Comparison of ENCODE assay signal across 23 cellular contexts in genomic region chr1:2072109-2072806, GRCh38. TPM values are rescaled to one million over a fixed set of nuclear protein-coding genes. Genes with fewer than 3 reads are reported as not detected.
DNase-seq lines count a peak whose midpoint lies in the region; TF ChIP-seq lines count a peak whose summit lies in the region.
"Had no signal": no experiment of that assay in that cellular context is flagged by ENCODE, and none has a peak within 500 bp of the region (broad histone marks: within the 10 kb centered on the region; RNA-seq: fewer than 3 reads in every experiment).

No MANE protein-coding gene starts in this region.

- H3K4me3 ChIP-seq in LNCaP clone FGC (ENCODE audit: low read depth, low read length) = no peak overlapping the region
- no peak overlapping the region for H3K4me3 ChIP-seq in lower leg skin (ENCODE audit: low read depth, poor library complexity, severe bottlenecking)

- H3K36me3 Mint-ChIP-seq in activated CD4-positive, alpha-beta memory T cell treated with anti-CD3 and anti-CD28 coated beads for 36 hours = peaks cover 14% of the 10 kb centered on the region
- peaks cover 4% of the 10 kb centered on the region for H3K36me3 Mint-ChIP-seq in activated CD4-positive, alpha-beta memory T cell treated with anti-CD3 and anti-CD28 coated beads, Interleukin-2, amount 10 ng/mL, durations not matched to agents 7 days and 5 days (ENCODE audit: low read depth)
- peaks cover 11% of the 10 kb centered on the region for H3K36me3 Mint-ChIP-seq in endothelial cell (ENCODE audit: low read depth, unreplicated experiment)

- intact Hi-C loops in activated CD4-positive, alpha-beta memory T cell treated with anti-CD3 and anti-CD28 coated beads for 36 hours (cut with micrococcal nuclease) = no loop called here
- intact Hi-C loops in lower leg skin (cut with DNase I; ENCODE audit: low total_unique reads) = no loop called here

- peaks cover 8% of the 10 kb centered on the region for H3K9me3 Mint-ChIP-seq in activated CD4-positive, alpha-beta memory T cell treated with anti-CD3 and anti-CD28 coated beads for 36 hours
- no peaks in the 10 kb centered on the region for H3K9me3 Mint-ChIP-seq in activated CD4-positive, alpha-beta memory T cell treated with anti-CD3 and anti-CD28 coated beads, Interleukin-2, amount 10 ng/mL, durations not matched to agents 7 days and 5 days
- no peaks in the 10 kb centered on the region for H3K9me3 Mint-ChIP-seq in endothelial cell (ENCODE audit: unreplicated experiment)
- H3K9me3 Mint-ChIP-seq: neural crest cell had no signal

- peaks cover 9% of the 10 kb centered on the region for H3K4me1 Mint-ChIP-seq in activated CD4-positive, alpha-beta memory T cell treated with anti-CD3 and anti-CD28 coated beads for 36 hours (ENCODE audit: low read depth)
- no peaks in the 10 kb centered on the region for H3K4me1 Mint-ChIP-seq in activated CD4-positive, alpha-beta memory T cell treated with anti-CD3 and anti-CD28 coated beads, Interleukin-2, amount 10 ng/mL, durations not matched to agents 7 days and 5 days
- no peaks in the 10 kb centered on the region for H3K4me1 Mint-ChIP-seq in endothelial cell (ENCODE audit: unreplicated experiment)
- H3K4me1 Mint-ChIP-seq: activated CD4-positive, alpha-beta T cell treated with anti-CD3 and anti-CD28 coated beads, Interleukin-2, amount 10 ng/mL, durations not matched to agents 7 days and 5 days; activated naive CD4-positive, alpha-beta T cell treated with anti-CD3 and anti-CD28 coated beads, Interleukin-2, amount 10 ng/mL, durations not matched to agents 7 days and 5 days; B cell had no signal

- no peak overlapping the region for H3K4me3 Mint-ChIP-seq in activated CD4-positive, alpha-beta memory T cell treated with anti-CD3 and anti-CD28 coated beads for 36 hours
- H3K4me3 Mint-ChIP-seq in activated CD4-positive, alpha-beta memory T cell treated with anti-CD3 and anti-CD28 coated beads, Interleukin-2, amount 10 ng/mL, durations not matched to agents 7 days and 5 days = no peak overlapping the region
- H3K4me3 Mint-ChIP-seq in endothelial cell (ENCODE audit: unreplicated experiment) = peak overlapping the region; percentile 21
- H3K4me3 Mint-ChIP-seq: activated CD4-positive, alpha-beta T cell treated with anti-CD3 and anti-CD28 coated beads, Interleukin-2, amount 10 ng/mL, durations not matched to agents 7 days and 5 days; activated naive CD4-positive, alpha-beta T cell treated with anti-CD3 and anti-CD28 coated beads, Interleukin-2, amount 10 ng/mL, durations not matched to agents 7 days and 5 days; B cell; neural crest cell had no signal

- TF ChIP-seq CTCF in LNCaP clone FGC (IDR thresholded peaks at IDR 0.05; ENCODE audit: control insufficient read depth, extremely low read depth, insufficient read depth) (no peak), endothelial cell (IDR thresholded peaks at IDR 0.05; ENCODE audit: unreplicated experiment) (no peak), lower leg skin (IDR thresholded peaks at IDR 0.05) (no peak)

- no peak for TF ChIP-seq POLR2A in lower leg skin (IDR thresholded peaks at IDR 0.05)

- POLR2A ChIA-PET in activated CD4-positive, alpha-beta memory T cell treated with anti-CD3 and anti-CD28 coated beads for 36 hours (lab: Charles Lee) = no interaction called here
- POLR2A ChIA-PET in activated CD4-positive, alpha-beta memory T cell treated with anti-CD3 and anti-CD28 coated beads, Interleukin-2, amount 10 ng/mL, durations not matched to agents 7 days and 5 days (lab: Charles Lee) = interaction anchor here (1.2 kb wide), 1 partner anchor 39 kb away, joined by 3 read pairs; no protein-coding TSS in a partner anchor

- DNase-seq in activated CD4-positive, alpha-beta memory T cell treated with anti-CD3 and anti-CD28 coated beads for 36 hours = peak; percentile 20
- no peak for DNase-seq in activated CD4-positive, alpha-beta memory T cell treated with anti-CD3 and anti-CD28 coated beads, Interleukin-2, amount 10 ng/mL, durations not matched to agents 7 days and 5 days
- DNase-seq in LNCaP clone FGC (ENCODE audit: low read depth) (peak; percentile 10), endothelial cell (ENCODE audit: low spot score) (no peak), lower leg skin (ENCODE audit: low spot score in 2 of 2) (no peak), NCI-H2196 (lab: John Stamatoyannopoulos, UW; ENCODE audit: unreplicated experiment) (no peak), DMS153 treated with DMSO at 0.1 percent for 48 hours (lab: John Stamatoyannopoulos, UW; ENCODE audit: unreplicated experiment) (no peak)
- DNase-seq in stimulated activated CD8-positive, alpha-beta memory T cell treated with anti-CD3 and anti-CD28 coated beads, Interleukin-4, amount 100 ng/mL, for 48 hours = peak; percentile 32
- DNase-seq: activated CD4-positive, alpha-beta T cell treated with anti-CD3 and anti-CD28 coated beads, Interleukin-2, amount 10 ng/mL, durations not matched to agents 7 days and 5 days; activated naive CD4-positive, alpha-beta T cell treated with anti-CD3 and anti-CD28 coated beads, Interleukin-2, amount 10 ng/mL, durations not matched to agents 7 days and 5 days; Calu3; EL; NCI-H1092 treated with DMSO at 0.1 percent for 48 hours; NCI-H2081; NCI-H524; stimulated activated CD4-positive, alpha-beta T cell treated with anti-CD3 and anti-CD28 coated beads, Interleukin-4, amount 100 ng/mL, for 4 hours; T-helper 1 cell had no signal

- H3K27ac Mint-ChIP-seq in activated CD4-positive, alpha-beta memory T cell treated with anti-CD3 and anti-CD28 coated beads for 36 hours = no peak overlapping the region
- H3K27ac Mint-ChIP-seq in activated CD4-positive, alpha-beta memory T cell treated with anti-CD3 and anti-CD28 coated beads, Interleukin-2, amount 10 ng/mL, durations not matched to agents 7 days and 5 days = no peak overlapping the region
- H3K27ac Mint-ChIP-seq in endothelial cell (ENCODE audit: unreplicated experiment) = no peak overlapping the region
- H3K27ac Mint-ChIP-seq: activated CD4-positive, alpha-beta T cell treated with anti-CD3 and anti-CD28 coated beads, Interleukin-2, amount 10 ng/mL, durations not matched to agents 7 days and 5 days; activated naive CD4-positive, alpha-beta T cell treated with anti-CD3 and anti-CD28 coated beads, Interleukin-2, amount 10 ng/mL, durations not matched to agents 7 days and 5 days; B cell had no signal

- CTCF ChIA-PET in activated CD4-positive, alpha-beta memory T cell treated with anti-CD3 and anti-CD28 coated beads for 36 hours (lab: Charles Lee) = interaction anchor here (3.3 kb wide), 1 partner anchor 28 kb away, joined by 14 read pairs; no protein-coding TSS in a partner anchor
- CTCF ChIA-PET in activated CD4-positive, alpha-beta memory T cell treated with anti-CD3 and anti-CD28 coated beads, Interleukin-2, amount 10 ng/mL, durations not matched to agents 7 days and 5 days (lab: Charles Lee) = interaction anchor here (1.1 kb wide), 1 partner anchor 28 kb away, joined by 4 read pairs; no protein-coding TSS in a partner anchor

- H3K27me3 Mint-ChIP-seq in activated CD4-positive, alpha-beta memory T cell treated with anti-CD3 and anti-CD28 coated beads for 36 hours = no peaks in the 10 kb centered on the region
- H3K27me3 Mint-ChIP-seq in activated CD4-positive, alpha-beta memory T cell treated with anti-CD3 and anti-CD28 coated beads, Interleukin-2, amount 10 ng/mL, durations not matched to agents 7 days and 5 days = no peaks in the 10 kb centered on the region
- H3K27me3 Mint-ChIP-seq in endothelial cell (ENCODE audit: unreplicated experiment) = peaks cover 12% of the 10 kb centered on the region
- H3K27me3 Mint-ChIP-seq: activated CD4-positive, alpha-beta T cell treated with anti-CD3 and anti-CD28 coated beads, Interleukin-2, amount 10 ng/mL, durations not matched to agents 7 days and 5 days; activated naive CD4-positive, alpha-beta T cell treated with anti-CD3 and anti-CD28 coated beads, Interleukin-2, amount 10 ng/mL, durations not matched to agents 7 days and 5 days; B cell had no signal

- WGBS in lower leg skin, 2 donors = 71 to 76% methylated on average over 25 of the region's 25 CpGs

RNA-seq across cellular contexts. Expression of gene PRKCZ, which starts 22.0 kb away (rescaled TPM):
- total RNA-seq in activated CD4-positive, alpha-beta memory T cell treated with anti-CD3 and anti-CD28 coated beads for 36 hours = 10 to 100 TPM; 13.2 to 14.7 TPM
- total RNA-seq in activated CD4-positive, alpha-beta memory T cell treated with anti-CD3 and anti-CD28 coated beads, Interleukin-2, amount 10 ng/mL, durations not matched to agents 7 days and 5 days = 1 to 10 TPM; 6.7 to 8.0 TPM
- total RNA-seq in endothelial cell (ENCODE audit: unreplicated experiment) (23.1 TPM), lower leg skin (10 to 100 TPM; 25.9 to 32.2 (median 26.8) TPM)

RNA-seq across cellular contexts. Expression of gene GABRD, which starts 53.1 kb away (rescaled TPM):
- not detected for total RNA-seq in activated CD4-positive, alpha-beta memory T cell treated with anti-CD3 and anti-CD28 coated beads for 36 hours
- total RNA-seq in activated CD4-positive, alpha-beta memory T cell treated with anti-CD3 and anti-CD28 coated beads, Interleukin-2, amount 10 ng/mL, durations not matched to agents 7 days and 5 days = not detected
- 0.64 TPM for total RNA-seq in endothelial cell (ENCODE audit: unreplicated experiment)
- total RNA-seq in lower leg skin = 1 to 10 TPM in 3 of 4 donors, not detected in 1; 1.1 to 5.1 (median 2.0) TPM
- total RNA-seq: activated CD4-positive, alpha-beta T cell treated with anti-CD3 and anti-CD28 coated beads, Interleukin-2, amount 10 ng/mL, durations not matched to agents 7 days and 5 days; B cell; Calu3; chondrocyte; fibroblast of lung; LHCN-M2; pulmonary artery endothelial cell had no signal

Comparison
In these comparisons a context has a peak if more than half of its experiments do, and no peak if none do; other contexts are left out.
1. DNase-seq: peak in activated CD4-positive, alpha-beta memory T cell treated with anti-CD3 and anti-CD28 coated beads for 36 hours (single experiment), LNCaP clone FGC (single experiment) and stimulated activated CD8-positive, alpha-beta memory T cell treated with anti-CD3 and anti-CD28 coated beads, Interleukin-4, amount 100 ng/mL, for 48 hours (single experiment); none in activated CD4-positive, alpha-beta memory T cell treated with anti-CD3 and anti-CD28 coated beads, Interleukin-2, amount 10 ng/mL, durations not matched to agents 7 days and 5 days (single experiment), endothelial cell (single experiment), lower leg skin (0 of 2), NCI-H2196 (single experiment) and DMS153 treated with DMSO at 0.1 percent for 48 hours (single experiment).